1 cellular context compared by ENCODE assay signal in the genomic region with DNA sequence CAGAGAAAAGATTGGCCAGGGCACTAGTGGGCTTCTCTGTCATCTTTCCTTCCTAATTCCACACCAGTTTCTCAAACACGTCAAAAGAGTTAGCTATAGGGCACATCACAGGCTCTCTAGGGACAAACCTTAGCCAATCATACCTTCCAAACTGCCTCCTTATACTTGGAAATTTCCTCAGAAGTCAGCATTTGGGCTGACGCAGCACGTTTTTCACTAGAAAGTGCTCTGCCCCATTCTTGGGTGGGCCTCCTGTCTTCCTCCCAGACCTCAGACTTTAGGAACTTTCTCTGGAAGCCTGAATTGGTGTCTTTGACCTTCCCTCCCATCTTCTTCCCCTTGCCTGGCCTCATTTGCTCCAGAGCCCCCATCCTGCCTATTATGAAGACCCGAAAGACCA.
TF ChIP-seq lines count a peak whose summit lies in the region.

No MANE protein-coding gene starts in this region.

TF ChIP-seq in K562, 482 proteins besides CTCF, POLR2A, EP300 and RAD21:
- no peak for TF ChIP-seq HMGN3 (IDR thresholded peaks at IDR 0.05; ENCODE audit: borderline replicate concordance, extremely low read depth, insufficient read length, low read depth, low read length)
- peak; percentile 50; the same call in 1 of the 2 replicates for TF ChIP-seq C11orf30 (IDR thresholded peaks at IDR 0.05; ENCODE audit: low read depth)
- no peak for TF ChIP-seq ZBTB8A (IDR thresholded peaks at IDR 0.05; ENCODE audit: partially characterized antibody)
- TF ChIP-seq MAFF (IDR thresholded peaks at IDR 0.05; ENCODE audit: low read length): 0 out of 2 replicates have a peak, but pooled peaks have one; percentile 8
- peak; percentile 58; the same call in 1 of the 2 replicates for TF ChIP-seq ZNF316 (IDR thresholded peaks at IDR 0.05)
- TF ChIP-seq ZNF184 (CRISPR knock-in tag; IDR thresholded peaks at IDR 0.05): no peak
